Comparison of ENCODE assay signal across 24 cellular contexts in genomic region chr1:164821648-164822047, GRCh38.
"Had no signal": no experiment of that assay in that cellular context is flagged by ENCODE, and none has a peak within 500 bp of the region (broad histone marks: within the 10 kb centered on the region; RNA-seq: fewer than 3 reads in every experiment).

No MANE protein-coding gene starts in this region.

- H3K27ac ChIP-seq: neutrophil, ovary, parathyroid adenoma, psoas muscle, right lobe of liver, stomach, thoracic aorta, thyroid gland, tibial nerve, upper lobe of left lung had no signal

- H3K4me3 ChIP-seq: ovary, psoas muscle, right lobe of liver, sigmoid colon, stomach, thoracic aorta, thyroid gland, tibial nerve, upper lobe of left lung had no signal

- H2AFZ ChIP-seq: parathyroid adenoma had no signal

- H3K4me1 ChIP-seq: right lobe of liver, thyroid gland had no signal

- H3K9me3 ChIP-seq: neutrophil, ovary, psoas muscle, right lobe of liver, sigmoid colon, stomach, thoracic aorta, thyroid gland, tibial nerve, upper lobe of left lung had no signal

- H3K36me3 ChIP-seq: neutrophil, ovary, right lobe of liver, thoracic aorta had no signal

- DNase-seq: naive thymus-derived CD8-positive, alpha-beta T cell; nephron progenitor cell; nucleus accumbens; ovary; posterior cingulate gyrus; psoas muscle; right cardiac atrium; right lobe of liver; sigmoid colon; small intestine; stimulated activated CD4-positive, alpha-beta T cell treated with anti-CD3 and anti-CD28 coated beads, Interleukin-15, amount 100 ng/mL, for 24 hours; stimulated activated CD4-positive, alpha-beta T cell treated with anti-CD3 and anti-CD28 coated beads, Interleukin-2, amount 100 ng/mL, for 24 hours; stimulated activated CD4-positive, alpha-beta T cell treated with anti-CD3 and anti-CD28 coated beads, Interleukin-2, amount 100 ng/mL, for 48 hours; stimulated activated CD4-positive, alpha-beta T cell treated with anti-CD3 and anti-CD28 coated beads, Interleukin-4, amount 100 ng/mL, for 24 hours; stimulated activated naive B cell treated with anti-CD40 and anti-IgM and Interleukin-4, amounts not matched to agents 10 μg/mL and 1 μg/mL and 100 μg/mL, for 72 hours; stimulated activated naive CD4-positive, alpha-beta T cell treated with Interleukin-2 at 50 U/mL for 16 hours; stomach; thyroid gland; trophoblast cell; upper lobe of left lung had no signal

- H3K27me3 ChIP-seq: neutrophil, ovary, right lobe of liver, sigmoid colon, stomach, thyroid gland, tibial nerve, upper lobe of left lung had no signal
